ENCODE assay signal across 27 cellular contexts in genomic region chr3:134075568-134075825, GRCh38. TPM values are rescaled to one million over a fixed set of nuclear protein-coding genes. Genes with fewer than 3 reads are reported as not detected.
DNase-seq lines count a peak whose midpoint lies in the region; ATAC-seq, FAIRE-seq and TF ChIP-seq lines count a peak whose summit lies in the region.
"Had no signal": no experiment of that assay in that cellular context is flagged by ENCODE, and none has a peak within 500 bp of the region (broad histone marks: within the 10 kb centered on the region; RNA-seq: fewer than 3 reads in every experiment).

No MANE protein-coding gene starts in this region.

- peak overlapping the region; percentile 22 for H3K27ac Mint-ChIP-seq in activated CD8-positive, alpha-beta memory T cell treated with anti-CD3 and anti-CD28 coated beads, Interleukin-2, amount 10 ng/mL, durations not matched to agents 7 days and 5 days
- H3K27ac Mint-ChIP-seq in type B pancreatic cell: no peak overlapping the region
- H3K27ac Mint-ChIP-seq: CD14-positive monocyte; CD4-positive, alpha-beta T cell; GM23338; H9 had no signal

- H3K27ac ChIP-seq in kidney (ENCODE audit: low read depth in 2 of 2, low read length in 2 of 2) (no peak overlapping the region), neuronal stem cell (replicated peaks; ENCODE audit: low read length) (no peak overlapping the region), caudate nucleus (ENCODE audit: low read depth, low read length) (no peak overlapping the region)
- H3K27ac ChIP-seq: A549; BLaER1 treated with 17β-estradiol and CSF1 and Interleukin-3, amounts not matched to agents 10 nM and 100 nM had no signal

- no peak overlapping the region for H3K23ac ChIP-seq in neuronal stem cell (ENCODE audit: low read depth, low read length, poor library complexity)

- H3K36me3 ChIP-seq in kidney (ENCODE audit: control insufficient read depth in 1 of 2, insufficient read depth in 2 of 2, low read length in 2 of 2): no peaks in the 10 kb centered on the region
- no peaks in the 10 kb centered on the region for H3K36me3 ChIP-seq in neuronal stem cell (replicated peaks in 1 of 2; ENCODE audit: control insufficient read depth in 2 of 2, insufficient read depth in 2 of 2, low read length in 2 of 2)
- H3K36me3 ChIP-seq: BE2C; BLaER1 treated with 17β-estradiol and CSF1 and Interleukin-3, amounts not matched to agents 10 nM and 100 nM had no signal

- H2AK5ac ChIP-seq in neuronal stem cell (ENCODE audit: low read depth, low read length): no peak overlapping the region

- H2BK15ac ChIP-seq in neuronal stem cell (ENCODE audit: low read length): peak overlapping the region; percentile 47

- no peak for ATAC-seq in activated CD8-positive, alpha-beta memory T cell treated with anti-CD3 and anti-CD28 coated beads, Interleukin-2, amount 10 ng/mL, durations not matched to agents 7 days and 5 days
- no peak for ATAC-seq in HG02938 (IDR thresholded peaks at IDR 0.05; ENCODE audit: unreplicated experiment)
- ATAC-seq: A549, GM23338, HCT116 had no signal

- H2BK120ac ChIP-seq in neuronal stem cell (ENCODE audit: low read depth, low read length): no peak overlapping the region

- no peak overlapping the region for H4K91ac ChIP-seq in neuronal stem cell (ENCODE audit: low read depth, low read length, poor library complexity)

- no peak overlapping the region for H3K4me2 ChIP-seq in neuronal stem cell (ENCODE audit: insufficient read depth, low read length, poor library complexity, severe bottlenecking)
- H3K4me2 ChIP-seq: A549; BLaER1 treated with 17β-estradiol and CSF1 and Interleukin-3, amounts not matched to agents 10 nM and 100 nM; GM23338 had no signal

- H3K79me1 ChIP-seq in neuronal stem cell (ENCODE audit: low read depth, low read length): no peaks in the 10 kb centered on the region

- H3K4me1 Mint-ChIP-seq in activated CD8-positive, alpha-beta memory T cell treated with anti-CD3 and anti-CD28 coated beads, Interleukin-2, amount 10 ng/mL, durations not matched to agents 7 days and 5 days: no peaks in the 10 kb centered on the region
- no peaks in the 10 kb centered on the region for H3K4me1 Mint-ChIP-seq in type B pancreatic cell (ENCODE audit: unreplicated experiment)
- H3K4me1 Mint-ChIP-seq: CD14-positive monocyte, GM23338, H9 had no signal

- H4K8ac ChIP-seq in neuronal stem cell (ENCODE audit: low read depth, low read length): no peak overlapping the region

- DNase-seq in activated CD8-positive, alpha-beta memory T cell treated with anti-CD3 and anti-CD28 coated beads, Interleukin-2, amount 10 ng/mL, durations not matched to agents 7 days and 5 days: peak; percentile 14
- DNase-seq in activated CD8-positive, alpha-beta memory T cell treated with anti-CD3 and anti-CD28 coated beads for 24 hours: no peak
- DNase-seq in kidney (peak; percentile 37), neuronal stem cell (ENCODE audit: low spot score) (no peak), type B pancreatic cell (ENCODE audit: extremely low spot score, unreplicated experiment) (peak; percentile 58), caudate nucleus (lab: John Stamatoyannopoulos, UW) (no peak), amygdala (lab: John Stamatoyannopoulos, UW) (no peak)
- DNase-seq: 8988T; ACHN; AML-193; BE2C; Calu3; CD4-positive, alpha-beta T cell; COR-L47; DMS53; DMS79 treated with DMSO at 0.1 percent for 48 hours; GF-D8; H9 had no signal

- intact Hi-C loops in kidney (cut with DNase I): no loop called here

- H3K14ac ChIP-seq in neuronal stem cell (ENCODE audit: low read length): no peak overlapping the region

- H3K4me1 ChIP-seq in kidney (ENCODE audit: control insufficient read depth in 1 of 2, insufficient read depth in 1 of 2, low read depth in 1 of 2, low read length in 2 of 2): peaks cover 0 to 3% of the 10 kb centered on the region in 2 donors
- peaks cover 5 to 16% of the 10 kb centered on the region in 2 donors for H3K4me1 ChIP-seq in neuronal stem cell (ENCODE audit: control insufficient read depth in 2 of 2, insufficient read depth in 1 of 2, low read depth in 1 of 2, low read length in 2 of 2)
- H3K4me1 ChIP-seq: A549; BE2C; BLaER1 treated with 17β-estradiol and CSF1 and Interleukin-3, amounts not matched to agents 10 nM and 100 nM had no signal

- no peaks in the 10 kb centered on the region for H3K27me3 Mint-ChIP-seq in activated CD8-positive, alpha-beta memory T cell treated with anti-CD3 and anti-CD28 coated beads, Interleukin-2, amount 10 ng/mL, durations not matched to agents 7 days and 5 days
- H3K27me3 Mint-ChIP-seq in type B pancreatic cell: no peaks in the 10 kb centered on the region

- H3K9ac ChIP-seq in kidney (ENCODE audit: low read length in 2 of 2): no peak overlapping the region
- H3K9ac ChIP-seq in neuronal stem cell (ENCODE audit: low read depth, low read length, poor library complexity): no peak overlapping the region
- H3K9ac ChIP-seq: BLaER1 treated with 17β-estradiol and CSF1 and Interleukin-3, amounts not matched to agents 10 nM and 100 nM had no signal

- no peaks in the 10 kb centered on the region for H3K9me3 Mint-ChIP-seq in activated CD8-positive, alpha-beta memory T cell treated with anti-CD3 and anti-CD28 coated beads, Interleukin-2, amount 10 ng/mL, durations not matched to agents 7 days and 5 days (ENCODE audit: low read depth)
- H3K9me3 Mint-ChIP-seq in type B pancreatic cell: peaks cover 4% of the 10 kb centered on the region

- no peak overlapping the region for H2BK12ac ChIP-seq in neuronal stem cell (ENCODE audit: low read length)

- FAIRE-seq in kidney (lab: Jason Lieb, UNC): no peak
- FAIRE-seq: A549, GM12891, GM18507 had no signal

- no peak overlapping the region for H3K4ac ChIP-seq in neuronal stem cell (ENCODE audit: low read length)

- H3K27me3 ChIP-seq in neuronal stem cell (ENCODE audit: control insufficient read depth in 3 of 3, insufficient read depth in 3 of 3, low read depth in 1 of 3, low read length in 3 of 3): no peaks in the 10 kb centered on the region
- H3K27me3 ChIP-seq: BE2C; BLaER1 treated with 17β-estradiol and CSF1 and Interleukin-3, amounts not matched to agents 10 nM and 100 nM had no signal

- WGBS in neuronal stem cell (ENCODE audit: extremely low coverage in 2 of 2, insufficient read length in 2 of 2, insufficient replicate concordance in 1 of 2), 2 donors: no CpG with 5 or more reads among the region's 3 CpGs

- H3K9me3 ChIP-seq in kidney (ENCODE audit: control insufficient read depth in 1 of 2, low read length in 2 of 2): no peaks in the 10 kb centered on the region
- peaks cover 0 to 3% of the 10 kb centered on the region in 2 donors for H3K9me3 ChIP-seq in neuronal stem cell (replicated peaks in 1 of 2; ENCODE audit: control insufficient read depth in 2 of 2, insufficient read depth in 1 of 2, low read depth in 1 of 2, low read length in 2 of 2)
- H3K9me3 ChIP-seq: BE2C had no signal

- TF ChIP-seq CTCF in kidney (IDR thresholded peaks at IDR 0.05; ENCODE audit: borderline replicate concordance, extremely low read depth, insufficient read depth): no peak
- no peak for TF ChIP-seq CTCF in type B pancreatic cell (conservative IDR thresholded peaks at IDR 0.05)

- no peaks in the 10 kb centered on the region for H3K36me3 Mint-ChIP-seq in activated CD8-positive, alpha-beta memory T cell treated with anti-CD3 and anti-CD28 coated beads, Interleukin-2, amount 10 ng/mL, durations not matched to agents 7 days and 5 days
- no peaks in the 10 kb centered on the region for H3K36me3 Mint-ChIP-seq in type B pancreatic cell
- H3K36me3 Mint-ChIP-seq: CD14-positive monocyte had no signal

- H2AFZ ChIP-seq in neuronal stem cell (ENCODE audit: low read length): no peak overlapping the region
- H2AFZ ChIP-seq: GM23338 had no signal

- no peak overlapping the region for H3K18ac ChIP-seq in neuronal stem cell (ENCODE audit: low read length)

- no peak overlapping the region for H2BK5ac ChIP-seq in neuronal stem cell (ENCODE audit: low read length)

- H3K4me3 ChIP-seq in kidney (ENCODE audit: low read length in 2 of 2): no peak overlapping the region
- no peak overlapping the region for H3K4me3 ChIP-seq in neuronal stem cell (ENCODE audit: low read length in 2 of 2)
- H3K4me3 ChIP-seq: A549; BLaER1 treated with 17β-estradiol and CSF1 and Interleukin-3, amounts not matched to agents 10 nM and 100 nM; GM23338 had no signal

- CTCF ChIA-PET in activated CD8-positive, alpha-beta memory T cell treated with anti-CD3 and anti-CD28 coated beads, Interleukin-2, amount 10 ng/mL, durations not matched to agents 7 days and 5 days (lab: Charles Lee): no interaction called here

- no peak overlapping the region for H3K4me3 Mint-ChIP-seq in activated CD8-positive, alpha-beta memory T cell treated with anti-CD3 and anti-CD28 coated beads, Interleukin-2, amount 10 ng/mL, durations not matched to agents 7 days and 5 days
- no peak overlapping the region for H3K4me3 Mint-ChIP-seq in type B pancreatic cell
- H3K4me3 Mint-ChIP-seq: CD14-positive monocyte; CD4-positive, alpha-beta T cell; GM23338; H9 had no signal

RNA-seq across cellular contexts. Expression of gene SLCO2A1, which starts 45.8 kb away (rescaled TPM):
- total RNA-seq in activated CD8-positive, alpha-beta memory T cell treated with anti-CD3 and anti-CD28 coated beads, Interleukin-2, amount 10 ng/mL, durations not matched to agents 7 days and 5 days: not detected
- total RNA-seq in kidney (169 TPM), type B pancreatic cell (ENCODE audit: low replicate concordance) (3.4 and 3.8 TPM in 2 replicates)
- 27.2 TPM for polyA plus RNA-seq in kidney (ENCODE audit: insufficient read depth, low read depth, low replicate concordance)
- polyA plus RNA-seq in neuronal stem cell (2013, experiment 1 of 2): 0.60 TPM
- polyA plus RNA-seq in neuronal stem cell (2013, experiment 2 of 2): 0.82 TPM
- total RNA-seq: Calu3; CD4-positive, alpha-beta T cell; G401 had no signal

Comparison
In these comparisons a context has a peak if more than half of its experiments do, and no peak if none do; other contexts are left out.
1. DNase-seq: peak in activated CD8-positive, alpha-beta memory T cell treated with anti-CD3 and anti-CD28 coated beads, Interleukin-2, amount 10 ng/mL, durations not matched to agents 7 days and 5 days (single experiment), kidney (single experiment) and type B pancreatic cell (single experiment); none in activated CD8-positive, alpha-beta memory T cell treated with anti-CD3 and anti-CD28 coated beads for 24 hours (single experiment), neuronal stem cell (single experiment), caudate nucleus (0 of 61) and amygdala (0 of 56).
2. RNA of gene SLCO2A1, which starts 45.8 kb away (total RNA-seq): 169 TPM in kidney (single experiment); 3.4 to 3.8 TPM in type B pancreatic cell and not detected in activated CD8-positive, alpha-beta memory T cell treated with anti-CD3 and anti-CD28 coated beads, Interleukin-2, amount 10 ng/mL, durations not matched to agents 7 days and 5 days; every median in the first group is over 10 times any median in the second.